Comparison of ENCODE assay signal across 21 cellular contexts in genomic region chr9:87137718-87138117, GRCh38.
"Had no signal": no experiment of that assay in that cellular context is flagged by ENCODE, and none has a peak within 500 bp of the region (broad histone marks: within the 10 kb centered on the region; RNA-seq: fewer than 3 reads in every experiment).

No MANE protein-coding gene starts in this region.

- H3K27ac ChIP-seq: cardiac muscle cell, esophagus squamous epithelium, hepatocyte, neural progenitor cell, prostate gland, upper lobe of left lung, WERI-Rb-1 had no signal

- H3K4me2 ChIP-seq: hepatocyte, neural progenitor cell had no signal

- H3K9ac ChIP-seq: neural progenitor cell had no signal

- H3K27me3 ChIP-seq: cardiac muscle cell, neural progenitor cell, upper lobe of left lung had no signal

- ATAC-seq: activated CD4-positive, alpha-beta T cell treated with anti-CD3 and anti-CD28 coated beads for 36 hours; activated naive CD4-positive, alpha-beta T cell treated with anti-CD3 and anti-CD28 coated beads, Interleukin-2, amount 50 U/mL, for 72 hours; left lobe of liver; right cardiac atrium; stimulated activated naive CD8-positive, alpha-beta T cell treated with anti-CD3 and anti-CD28 coated beads, Interleukin-15, amount 100 ng/mL, for 72 hours had no signal

- H3K36me3 ChIP-seq: cardiac muscle cell, esophagus squamous epithelium, neural progenitor cell, prostate gland, upper lobe of left lung, WERI-Rb-1 had no signal

- H2AFZ ChIP-seq: hepatocyte, neural progenitor cell had no signal

- H3K79me2 ChIP-seq: hepatocyte had no signal

- H3K27ac Mint-ChIP-seq: activated CD4-positive, alpha-beta T cell treated with anti-CD3 and anti-CD28 coated beads for 36 hours; activated naive CD4-positive, alpha-beta T cell treated with anti-CD3 and anti-CD28 coated beads, Interleukin-2, amount 50 U/mL, for 72 hours; activated T-helper 1 cell treated with anti-CD3 and anti-CD28 coated beads, Interleukin-12 subunit alpha, Interleukin-12 subunit beta, Interleukin-2, Interleukin-4 antibody, amounts not matched to agents 30 ng/mL and 10 ng/mL and 1 ng/mL, durations not matched to agents 14 hours and 24 hours and 36 hours; neural progenitor cell; stimulated activated naive CD8-positive, alpha-beta T cell treated with anti-CD3 and anti-CD28 coated beads, Interleukin-15, amount 100 ng/mL, for 72 hours had no signal

- H3K4me1 Mint-ChIP-seq: activated CD4-positive, alpha-beta T cell treated with anti-CD3 and anti-CD28 coated beads for 36 hours; stimulated activated naive CD8-positive, alpha-beta T cell treated with anti-CD3 and anti-CD28 coated beads, Interleukin-15, amount 100 ng/mL, for 72 hours had no signal

- DNase-seq: activated CD4-positive, alpha-beta T cell treated with anti-CD3 and anti-CD28 coated beads for 36 hours; activated CD4-positive, alpha-beta T cell treated with anti-CD3 and anti-CD28 coated beads, Interleukin-2, amount 50 U/mL, for 48 hours; activated gamma-delta T cell treated with Interleukin-2 at 50 U/mL for 16 hours; amniotic stem cell; dermis blood vessel endothelial cell; effector memory CD4-positive, alpha-beta T cell; esophagus squamous epithelium; right cardiac atrium; small intestine; stimulated activated CD4-positive, alpha-beta T cell treated with anti-CD3 and anti-CD28 coated beads, Interleukin-4, amount 100 ng/mL, for 1 hour; stimulated activated naive CD8-positive, alpha-beta T cell treated with anti-CD3 and anti-CD28 coated beads, Interleukin-15, amount 100 ng/mL, for 72 hours; T-helper 2 cell; upper lobe of left lung; WERI-Rb-1 had no signal

- H3K4me3 ChIP-seq: cardiac muscle cell, esophagus squamous epithelium, hepatocyte, neural progenitor cell, prostate gland, upper lobe of left lung had no signal

- H3K4me1 ChIP-seq: esophagus squamous epithelium, neural progenitor cell, prostate gland, upper lobe of left lung had no signal

- H3K9me3 ChIP-seq: esophagus squamous epithelium, prostate gland, upper lobe of left lung had no signal

- H3K36me3 Mint-ChIP-seq: activated naive CD4-positive, alpha-beta T cell treated with anti-CD3 and anti-CD28 coated beads, Interleukin-2, amount 50 U/mL, for 72 hours; neural progenitor cell had no signal

- H3K4me3 Mint-ChIP-seq: activated CD4-positive, alpha-beta T cell treated with anti-CD3 and anti-CD28 coated beads for 36 hours; activated T-helper 1 cell treated with anti-CD3 and anti-CD28 coated beads, Interleukin-12 subunit alpha, Interleukin-12 subunit beta, Interleukin-2, Interleukin-4 antibody, amounts not matched to agents 30 ng/mL and 10 ng/mL and 1 ng/mL, durations not matched to agents 14 hours and 24 hours and 36 hours; neural progenitor cell; stimulated activated naive CD8-positive, alpha-beta T cell treated with anti-CD3 and anti-CD28 coated beads, Interleukin-15, amount 100 ng/mL, for 72 hours had no signal

- H3K9me3 Mint-ChIP-seq: activated T-helper 1 cell treated with anti-CD3 and anti-CD28 coated beads, Interleukin-12 subunit alpha, Interleukin-12 subunit beta, Interleukin-2, Interleukin-4 antibody, amounts not matched to agents 30 ng/mL and 10 ng/mL and 1 ng/mL, durations not matched to agents 14 hours and 24 hours and 36 hours had no signal
